24 cellular contexts compared by ENCODE assay signal in genomic region chr1:83970802-83971201, GRCh38. TPM values are rescaled to one million over a fixed set of nuclear protein-coding genes. Genes with fewer than 3 reads are reported as not detected.
DNase-seq lines count a peak whose midpoint lies in the region; ATAC-seq, FAIRE-seq and TF ChIP-seq lines count a peak whose summit lies in the region.
"Had no signal": no experiment of that assay in that cellular context is flagged by ENCODE, and none has a peak within 500 bp of the region (broad histone marks: within the 10 kb centered on the region; RNA-seq: fewer than 3 reads in every experiment).

No MANE protein-coding gene starts in this region.

- no peak overlapping the region for H2AFZ ChIP-seq in neural progenitor cell (replicated peaks)

- H3K79me2 ChIP-seq in neural progenitor cell (ENCODE audit: low read depth) = no peaks in the 10 kb centered on the region

- TF ChIP-seq POLR2A in breast epithelium (IDR thresholded peaks at IDR 0.05) = no peak

- H3K4me1 Mint-ChIP-seq in endodermal cell = peaks cover 12% of the 10 kb centered on the region
- peaks cover 5% of the 10 kb centered on the region for H3K4me1 Mint-ChIP-seq in neural progenitor cell
- no peaks in the 10 kb centered on the region for H3K4me1 Mint-ChIP-seq in activated CD8-positive, alpha-beta T cell treated with anti-CD3 and anti-CD28 coated beads for 36 hours (ENCODE audit: low read depth)
- H3K4me1 Mint-ChIP-seq: CD8-positive, alpha-beta memory T cell had no signal

- H3K27ac ChIP-seq in A673 (ENCODE audit: low read depth, low read length, poor library complexity, severe bottlenecking) (no peak overlapping the region), HEK293 (ENCODE audit: extremely low read depth, low read depth, low read length) (no peak overlapping the region), endodermal cell (ENCODE audit: low read depth, low read length) (no peak overlapping the region), neural progenitor cell (no peak overlapping the region), breast epithelium (no peak overlapping the region)
- H3K27ac ChIP-seq: RWPE1, SK-N-MC had no signal

- H3K27me3 ChIP-seq in A673 (replicated peaks; ENCODE audit: insufficient read depth, low read depth, low read length, poor library complexity) (no peaks in the 10 kb centered on the region), endodermal cell (ENCODE audit: control insufficient read depth, insufficient read depth, low read length, poor library complexity, severe bottlenecking) (peaks cover 16% of the 10 kb centered on the region), neural progenitor cell (no peaks in the 10 kb centered on the region), breast epithelium (no peaks in the 10 kb centered on the region)

- H3K9ac ChIP-seq in endodermal cell (ENCODE audit: extremely low read depth, low read length, poor library complexity, severe bottlenecking) = no peak overlapping the region
- no peak overlapping the region for H3K9ac ChIP-seq in neural progenitor cell

- H3K27ac Mint-ChIP-seq in endodermal cell (no peak overlapping the region), neural progenitor cell (no peak overlapping the region)
- H3K27ac Mint-ChIP-seq in activated CD8-positive, alpha-beta T cell treated with anti-CD3 and anti-CD28 coated beads for 36 hours = no peak overlapping the region
- H3K27ac Mint-ChIP-seq: CD8-positive, alpha-beta memory T cell had no signal

- H3K36me3 ChIP-seq in A673 (ENCODE audit: insufficient read depth, low read length, poor library complexity, severe bottlenecking) = no peaks in the 10 kb centered on the region
- H3K36me3 ChIP-seq in HEK293 (ENCODE audit: control insufficient read depth in 2 of 2, insufficient read depth in 1 of 2, low read length in 2 of 2) = no peaks in the 10 kb centered on the region; a peak in 1 of 3 replicates
- H3K36me3 ChIP-seq in endodermal cell (ENCODE audit: control insufficient read depth, insufficient read depth, low read length) = no peaks in the 10 kb centered on the region
- no peaks in the 10 kb centered on the region for H3K36me3 ChIP-seq in neural progenitor cell
- no peaks in the 10 kb centered on the region for H3K36me3 ChIP-seq in breast epithelium
- H3K36me3 ChIP-seq: HAP-1 had no signal

- H3K4me3 Mint-ChIP-seq in endodermal cell (no peak overlapping the region), neural progenitor cell (no peak overlapping the region)
- no peak overlapping the region for H3K4me3 Mint-ChIP-seq in activated CD8-positive, alpha-beta T cell treated with anti-CD3 and anti-CD28 coated beads for 36 hours
- H3K4me3 Mint-ChIP-seq: CD8-positive, alpha-beta memory T cell had no signal

- H3K27me3 Mint-ChIP-seq in endodermal cell (ENCODE audit: insufficient read depth) (peaks cover 13% of the 10 kb centered on the region), neural progenitor cell (ENCODE audit: insufficient read depth, low read depth) (no peaks in the 10 kb centered on the region)
- peaks cover 4% of the 10 kb centered on the region for H3K27me3 Mint-ChIP-seq in activated CD8-positive, alpha-beta T cell treated with anti-CD3 and anti-CD28 coated beads for 36 hours

- CTCF ChIA-PET in A673 (lab: Charles Lee) (no interaction called here), HEK293 (lab: Yijun Ruan, JAX) (no interaction called here)
- CTCF ChIA-PET in activated CD8-positive, alpha-beta T cell treated with anti-CD3 and anti-CD28 coated beads for 36 hours (lab: Charles Lee) = no interaction called here

- FAIRE-seq in HTR-8/SVneo (lab: Jason Lieb, UNC) = no peak

- H3K4me2 ChIP-seq in neural progenitor cell = no peak overlapping the region

- H3K4me1 ChIP-seq in A673 (ENCODE audit: insufficient read depth, low read length, poor library complexity, severe bottlenecking) (no peaks in the 10 kb centered on the region), HEK293 (ENCODE audit: control insufficient read depth, insufficient read depth, low read length) (no peaks in the 10 kb centered on the region), endodermal cell (ENCODE audit: control insufficient read depth, insufficient read depth, low read length) (peaks cover 7% of the 10 kb centered on the region), neural progenitor cell (peaks cover 12% of the 10 kb centered on the region), breast epithelium (no peaks in the 10 kb centered on the region)
- H3K4me1 ChIP-seq: HAP-1 had no signal

- TF ChIP-seq CTCF in A673 (conservative IDR thresholded peaks at IDR 0.05; ENCODE audit: low read depth, low read length) (no peak), HEK293 (tag by site-specific recombination; IDR thresholded peaks at IDR 0.05) (no peak), endodermal cell (conservative IDR thresholded peaks at IDR 0.05) (no peak), neural progenitor cell (IDR thresholded peaks at IDR 0.05) (no peak), breast epithelium (IDR thresholded peaks at IDR 0.05) (no peak)
- no peak for TF ChIP-seq CTCF in activated CD8-positive, alpha-beta T cell treated with anti-CD3 and anti-CD28 coated beads for 36 hours (IDR thresholded peaks at IDR 0.05)

- no peaks in the 10 kb centered on the region for H4K20me1 ChIP-seq in neural progenitor cell (ENCODE audit: low read depth)

- H3K9me3 Mint-ChIP-seq in endodermal cell (no peaks in the 10 kb centered on the region), neural progenitor cell (no peaks in the 10 kb centered on the region)
- no peaks in the 10 kb centered on the region for H3K9me3 Mint-ChIP-seq in activated CD8-positive, alpha-beta T cell treated with anti-CD3 and anti-CD28 coated beads for 36 hours
- H3K9me3 Mint-ChIP-seq: CD8-positive, alpha-beta memory T cell had no signal

- H3F3A ChIP-seq in neural progenitor cell (ENCODE audit: low read depth) = no peaks in the 10 kb centered on the region

- DNase-seq in A673 (ENCODE audit: low spot score) (peak; percentile 11), endodermal cell (peak; percentile 58), neural progenitor cell (ENCODE audit: low spot score) (peak; percentile 44), breast epithelium (ENCODE audit: low spot score in 2 of 2) (no peak), GM19238 (ENCODE audit: insufficient read length, low spot score) (no peak), HTR-8/SVneo (ENCODE audit: insufficient read length, low spot score) (no peak)
- no peak for DNase-seq in activated CD8-positive, alpha-beta T cell treated with anti-CD3 and anti-CD28 coated beads for 36 hours
- DNase-seq: AML-193; C1 segment of cervical spinal cord; Calu3; CD8-positive, alpha-beta memory T cell; GDM1; KG1; NCI-H1092 treated with DMSO at 0.1 percent for 48 hours; NCI-H1436 treated with DMSO at 0.1 percent for 48 hours; NCI-H1930; NCI-H226; NCI-H510A treated with DMSO at 0.1 percent for 48 hours; NCI-H748 treated with DMSO at 0.1 percent for 48 hours; SHP77 treated with DMSO at 0.1 percent for 48 hours had no signal

- POLR2A ChIA-PET in A673 (lab: Charles Lee; ENCODE audit: low non-redundant PET) (no interaction called here), HEK293 (lab: Yijun Ruan, JAX) (no interaction called here)
- POLR2A ChIA-PET in activated CD8-positive, alpha-beta T cell treated with anti-CD3 and anti-CD28 coated beads for 36 hours (lab: Charles Lee) = no interaction called here

- H3K36me3 Mint-ChIP-seq in endodermal cell (ENCODE audit: low read depth) (no peaks in the 10 kb centered on the region), neural progenitor cell (no peaks in the 10 kb centered on the region)
- no peaks in the 10 kb centered on the region for H3K36me3 Mint-ChIP-seq in activated CD8-positive, alpha-beta T cell treated with anti-CD3 and anti-CD28 coated beads for 36 hours (ENCODE audit: low read depth)
- H3K36me3 Mint-ChIP-seq: CD8-positive, alpha-beta memory T cell had no signal

- no peak for ATAC-seq in activated CD8-positive, alpha-beta T cell treated with anti-CD3 and anti-CD28 coated beads for 36 hours

- intact Hi-C loops in A673 (cut with micrococcal nuclease; ENCODE audit: unreplicated experiment) (no loop called here), breast epithelium (cut with DNase I; ENCODE audit: low total_unique reads) (no loop called here)
- intact Hi-C loops in activated CD8-positive, alpha-beta T cell treated with anti-CD3 and anti-CD28 coated beads for 36 hours (cut with micrococcal nuclease) = no loop called here

- H3K9me3 ChIP-seq in A673 (ENCODE audit: low read depth, low read length, poor library complexity, severe bottlenecking) (no peaks in the 10 kb centered on the region), HEK293 (ENCODE audit: control insufficient read depth, insufficient read depth, low read depth, low read length) (no peaks in the 10 kb centered on the region), endodermal cell (ENCODE audit: control insufficient read depth, low read length) (no peaks in the 10 kb centered on the region), neural progenitor cell (ENCODE audit: low read depth) (no peaks in the 10 kb centered on the region), breast epithelium (no peaks in the 10 kb centered on the region)
- H3K9me3 ChIP-seq: HAP-1 had no signal

- BruUV-seq in A673 (replicated peaks; lab: Mats Ljungman, UMichigan) = no TSS peak

- WGBS in endodermal cell (ENCODE audit: insufficient coverage in 1 of 2, insufficient read length in 1 of 2), 2 experiments = 50% methylated on average over 1 of the region's 1 CpG; no CpG with 5 or more reads in 1 of the 2 experiments

- H3K4me3 ChIP-seq in A673 (ENCODE audit: low read depth, low read length, poor library complexity, severe bottlenecking) (no peak overlapping the region), HEK293 (ENCODE audit: low read depth, low read length) (no peak overlapping the region), endodermal cell (ENCODE audit: low read length) (no peak overlapping the region), neural progenitor cell (no peak overlapping the region), breast epithelium (no peak overlapping the region)
- H3K4me3 ChIP-seq: HAP-1, SK-N-MC had no signal

TF ChIP-seq in HEK293, 187 proteins besides CTCF, POLR2A, EP300 and RAD21:
- TF ChIP-seq ZNF501 (tag by site-specific recombination; IDR thresholded peaks at IDR 0.05) (no peak), ZNF10 (tag by site-specific recombination; IDR thresholded peaks at IDR 0.05) (0 out of 2 replicates have a peak, but pooled peaks have one; percentile 25)

RNA-seq across cellular contexts. Expression of gene TTLL7, which starts 28.1 kb away (rescaled TPM):
- 29.9 and 34.2 TPM in 2 replicates for total RNA-seq in A673 (2021)
- 1 to 10 TPM; 3.4 to 3.7 TPM for total RNA-seq in endodermal cell
- 8.7 TPM for polyA plus RNA-seq in endodermal cell (2013, experiment 1 of 2)
- polyA plus RNA-seq in endodermal cell (2013, experiment 2 of 2) = 6.7 TPM
- total RNA-seq in neural progenitor cell (ENCODE audit: low replicate concordance) = 20.2 and 37.9 TPM in 2 replicates
- total RNA-seq in breast epithelium = 10 to 100 TPM in 2 of 3 donors, 1 to 10 TPM in 1; 6.7 to 15.1 (median 10.8) TPM
- total RNA-seq in activated CD8-positive, alpha-beta T cell treated with anti-CD3 and anti-CD28 coated beads for 36 hours = 1 to 10 TPM in 1 of 2 experiments, under 1 TPM in 1; 0.41 to 1.4 TPM

Comparison
In these comparisons a context has a peak if more than half of its experiments do, and no peak if none do; other contexts are left out.
1. DNase-seq: peak in A673 (single experiment), endodermal cell (single experiment) and neural progenitor cell (single experiment); none in breast epithelium (0 of 2), activated CD8-positive, alpha-beta T cell treated with anti-CD3 and anti-CD28 coated beads for 36 hours (single experiment), GM19238 (single experiment) and HTR-8/SVneo (single experiment).